In the genomic region with DNA sequence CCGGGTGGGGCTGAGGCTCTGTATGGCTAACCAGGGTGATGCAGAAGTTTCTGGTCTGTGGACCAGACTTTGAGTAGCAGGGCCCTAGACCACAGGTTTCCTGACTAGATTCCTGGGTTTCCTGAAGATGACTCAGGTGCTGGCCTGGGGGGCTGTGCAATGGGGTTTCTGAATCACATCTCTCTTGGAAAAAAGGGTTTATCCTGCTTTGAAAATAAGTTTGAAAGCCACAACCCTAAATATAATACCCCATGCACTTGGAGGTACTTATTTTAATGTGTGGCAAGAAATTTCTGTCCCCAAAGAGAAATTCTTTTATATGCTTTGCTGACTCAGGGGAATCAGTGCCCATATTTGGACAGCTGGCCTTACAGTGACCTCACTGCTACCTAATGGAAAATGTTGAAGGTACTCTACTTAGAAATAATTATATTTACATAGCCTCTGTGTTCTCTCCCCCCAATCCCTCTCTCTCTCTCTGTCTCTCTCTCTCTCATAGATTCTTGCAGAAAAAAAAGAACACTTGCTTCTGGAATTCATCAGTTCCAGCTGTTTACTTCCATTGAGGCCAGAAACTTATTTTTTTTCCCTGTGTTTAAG, we compare ENCODE assay signal across 11 cellular contexts.
DNase-seq lines count a peak whose midpoint lies in the region; FAIRE-seq and TF ChIP-seq lines count a peak whose summit lies in the region.
"Had no signal": no experiment of that assay in that cellular context is flagged by ENCODE, and none has a peak within 500 bp of the region (broad histone marks: within the 10 kb centered on the region; RNA-seq: fewer than 3 reads in every experiment).

No MANE protein-coding gene starts in this region.

- DNase-seq in GDM1 (lab: John Stamatoyannopoulos, UW) (peak; percentile 45), LHCN-M2 (ENCODE audit: low read depth) (peak; percentile 80), bronchial epithelial cell (ENCODE audit: low read depth) (peak; percentile 75), progenitor cell of endocrine pancreas (ENCODE audit: low spot score, unreplicated experiment) (no peak), PC-9 (no peak), A673 (ENCODE audit: low spot score) (no peak), NCI-H446 treated with DMSO at 0.1 percent for 48 hours (lab: John Stamatoyannopoulos, UW) (no peak)
- DNase-seq: head of caudate nucleus, natural killer cell, WERI-Rb-1 had no signal

- no peaks in the 10 kb centered on the region for H3K9me3 ChIP-seq in PC-9 (ENCODE audit: insufficient read depth, low read depth)
- no peaks in the 10 kb centered on the region for H3K9me3 ChIP-seq in A673 (ENCODE audit: low read depth, low read length, poor library complexity, severe bottlenecking)

- H3K4me1 ChIP-seq in PC-9 (replicated peaks; ENCODE audit: insufficient read depth): peaks cover 12% of the 10 kb centered on the region; the same call in 1 of the 2 replicates
- H3K4me1 ChIP-seq in A673 (ENCODE audit: insufficient read depth, low read length, poor library complexity, severe bottlenecking): no peaks in the 10 kb centered on the region

- no peak overlapping the region for H3K27ac ChIP-seq in PC-9
- no peak overlapping the region for H3K27ac ChIP-seq in A673 (ENCODE audit: low read depth, low read length, poor library complexity, severe bottlenecking)
- H3K27ac ChIP-seq: WERI-Rb-1 had no signal

- H3K4me3 ChIP-seq in bronchial epithelial cell (ENCODE audit: low read depth, low read length) (no peak overlapping the region), PC-9 (no peak overlapping the region), A673 (ENCODE audit: low read depth, low read length, poor library complexity, severe bottlenecking) (no peak overlapping the region)

- 0 out of 2 replicates have a peak, but pooled peaks cover 5% of the 10 kb centered on the region for H3F3A ChIP-seq in PC-9 (ENCODE audit: insufficient read depth, low read depth)

- no peak overlapping the region for H2AFZ ChIP-seq in PC-9

- no peak overlapping the region for H3K4me3 Mint-ChIP-seq in progenitor cell of endocrine pancreas (ENCODE audit: low read depth)
- H3K4me3 Mint-ChIP-seq: activated naive CD4-positive, alpha-beta T cell treated with anti-CD3 and anti-CD28 coated beads, Interleukin-2, amount 50 U/mL, for 24 hours; natural killer cell had no signal

- H3K27ac Mint-ChIP-seq in progenitor cell of endocrine pancreas: peak overlapping the region; percentile 60
- H3K27ac Mint-ChIP-seq: activated naive CD4-positive, alpha-beta T cell treated with anti-CD3 and anti-CD28 coated beads, Interleukin-2, amount 50 U/mL, for 24 hours had no signal

- H4K20me1 ChIP-seq in PC-9 (ENCODE audit: insufficient read depth): no peaks in the 10 kb centered on the region

- POLR2A ChIA-PET in PC-9 (lab: Charles Lee; ENCODE audit: unreplicated experiment): no interaction called here
- POLR2A ChIA-PET in A673 (lab: Charles Lee; ENCODE audit: low non-redundant PET): no interaction called here

- H3K36me3 Mint-ChIP-seq in progenitor cell of endocrine pancreas (ENCODE audit: insufficient read depth): no peaks in the 10 kb centered on the region
- H3K36me3 Mint-ChIP-seq: activated naive CD4-positive, alpha-beta T cell treated with anti-CD3 and anti-CD28 coated beads, Interleukin-2, amount 50 U/mL, for 24 hours; natural killer cell had no signal

- H3K36me3 ChIP-seq in bronchial epithelial cell (ENCODE audit: control insufficient read depth, insufficient read depth, low read length) (no peaks in the 10 kb centered on the region), PC-9 (ENCODE audit: low read depth) (no peaks in the 10 kb centered on the region), A673 (ENCODE audit: insufficient read depth, low read length, poor library complexity, severe bottlenecking) (no peaks in the 10 kb centered on the region)
- H3K36me3 ChIP-seq: WERI-Rb-1 had no signal

- no peaks in the 10 kb centered on the region for H3K9me3 Mint-ChIP-seq in progenitor cell of endocrine pancreas (ENCODE audit: low read depth)
- H3K9me3 Mint-ChIP-seq: activated naive CD4-positive, alpha-beta T cell treated with anti-CD3 and anti-CD28 coated beads, Interleukin-2, amount 50 U/mL, for 24 hours; natural killer cell had no signal

- intact Hi-C loops in PC-9 (cut with micrococcal nuclease; ENCODE audit: unreplicated experiment): no loop called here
- intact Hi-C loops in A673 (cut with micrococcal nuclease; ENCODE audit: unreplicated experiment): no loop called here

- BruUV-seq in PC-9 (replicated peaks; lab: Mats Ljungman, UMichigan): no TSS peak
- BruUV-seq in A673 (replicated peaks; lab: Mats Ljungman, UMichigan): no TSS peak

- H3K4me1 Mint-ChIP-seq in progenitor cell of endocrine pancreas (ENCODE audit: low read depth): peaks cover 30% of the 10 kb centered on the region

- TF ChIP-seq CTCF in bronchial epithelial cell (IDR thresholded peaks at IDR 0.05; ENCODE audit: insufficient read depth, low read length, severe bottlenecking): no peak
- TF ChIP-seq CTCF in progenitor cell of endocrine pancreas (IDR thresholded peaks at IDR 0.05; ENCODE audit: unreplicated experiment): no peak
- TF ChIP-seq CTCF in PC-9 (conservative IDR thresholded peaks at IDR 0.05): no peak
- no peak for TF ChIP-seq CTCF in A673 (conservative IDR thresholded peaks at IDR 0.05; ENCODE audit: low read depth, low read length)

- CTCF ChIA-PET in PC-9 (lab: Charles Lee) (interaction anchor here (0.5 kb wide), 1 partner anchor 768 kb away, joined by 3 read pairs; no protein-coding TSS in a partner anchor), A673 (lab: Charles Lee) (interaction anchor here (0.6 kb wide), 1 partner anchor 51 kb away, joined by 7 read pairs; no protein-coding TSS in a partner anchor)

- H3K27me3 Mint-ChIP-seq in progenitor cell of endocrine pancreas: peaks cover 13% of the 10 kb centered on the region
- H3K27me3 Mint-ChIP-seq: activated naive CD4-positive, alpha-beta T cell treated with anti-CD3 and anti-CD28 coated beads, Interleukin-2, amount 50 U/mL, for 24 hours had no signal

- no peaks in the 10 kb centered on the region for H3K79me2 ChIP-seq in PC-9 (ENCODE audit: low read depth)

- no peak for FAIRE-seq in bronchial epithelial cell (lab: Jason Lieb, UNC)

- H3K27me3 ChIP-seq in bronchial epithelial cell (ENCODE audit: control insufficient read depth, insufficient read depth, low read length) (no peaks in the 10 kb centered on the region), PC-9 (ENCODE audit: insufficient read depth, low read depth) (no peaks in the 10 kb centered on the region), A673 (replicated peaks; ENCODE audit: insufficient read depth, low read depth, low read length, poor library complexity) (no peaks in the 10 kb centered on the region)

- H3K9me2 ChIP-seq in PC-9 (ENCODE audit: insufficient read depth): no peaks in the 10 kb centered on the region

- H3K4me2 ChIP-seq in PC-9: no peak overlapping the region; the same call in 1 of the 2 replicates

Comparison
In these comparisons a context has a peak if more than half of its experiments do, and no peak if none do; other contexts are left out.
1. DNase-seq: peak in GDM1 (single experiment), LHCN-M2 (single experiment) and bronchial epithelial cell (single experiment); none in progenitor cell of endocrine pancreas (single experiment), PC-9 (0 of 2), A673 (single experiment) and NCI-H446 treated with DMSO at 0.1 percent for 48 hours (single experiment).